1 cellular context compared by ENCODE assay signal in genomic region chr16:57185446-57185944, GRCh38.
TF ChIP-seq lines count a peak whose summit lies in the region.

No MANE protein-coding gene starts in this region.

TF ChIP-seq in K562, 482 proteins besides CTCF, POLR2A, EP300 and RAD21 (continued from another document and continues in another):
- TF ChIP-seq ATF6 (CRISPR knock-in tag; IDR thresholded peaks at IDR 0.05) (no peak; the same call in 1 of the 2 replicates), KDM4B (IDR thresholded peaks at IDR 0.05; ENCODE audit: borderline replicate concordance in 2 of 2, low read depth in 1 of 2) (0 out of 4 replicates have a peak, but pooled peaks of 1 of the 2 experiments have one; percentile 31), GTF2A2 (tag; IDR thresholded peaks at IDR 0.05) (no peak), ZNF707 (CRISPR knock-in tag; conservative IDR thresholded peaks at IDR 0.05) (no peak), KLF16 (IDR thresholded peaks at IDR 0.05) (no peak), ETV5 (CRISPR knock-in tag; IDR thresholded peaks at IDR 0.05; ENCODE audit: low read depth) (no peak), FOXJ3 (CRISPR knock-in tag; IDR thresholded peaks at IDR 0.05) (no peak), ZNF354B (CRISPR knock-in tag; IDR thresholded peaks at IDR 0.05) (no peak), DDX20 (tag; IDR thresholded peaks at IDR 0.05; ENCODE audit: low read depth) (no peak), DEAF1 (CRISPR knock-in tag; IDR thresholded peaks at IDR 0.05) (no peak), ZBTB49 (CRISPR knock-in tag; IDR thresholded peaks at IDR 0.05; ENCODE audit: borderline replicate concordance) (no peak), SREBF1 (IDR thresholded peaks at IDR 0.05; ENCODE audit: borderline replicate concordance, low read depth, low read length) (no peak), DPF2 (IDR thresholded peaks at IDR 0.05) (peak; percentile 26; the same call in 1 of the 2 replicates), NELFE (IDR thresholded peaks at IDR 0.05; ENCODE audit: insufficient read depth, insufficient read length) (no peak), ARID1B (IDR thresholded peaks at IDR 0.05) (no peak), MCM3 (IDR thresholded peaks at IDR 0.05) (no peak), ZNF24 (IDR thresholded peaks at IDR 0.05) (no peak), ELF2 (CRISPR knock-in tag; IDR thresholded peaks at IDR 0.05) (no peak), JUN (IDR thresholded peaks at IDR 0.05; ENCODE audit: borderline replicate concordance, low read depth, low read length) (no peak), JUN (CRISPR knock-in tag; IDR thresholded peaks at IDR 0.05; ENCODE audit: borderline replicate concordance) (no peak), ZEB2 (IDR thresholded peaks at IDR 0.05) (peak; percentile 49; the same call in 1 of the 2 replicates), EHMT2 (IDR thresholded peaks at IDR 0.05) (no peak), TEAD2 (tag; IDR thresholded peaks at IDR 0.05) (no peak), ZNF232 (CRISPR knock-in tag; IDR thresholded peaks at IDR 0.05) (no peak), RBM15 (IDR thresholded peaks at IDR 0.05; ENCODE audit: insufficient read depth, low read length) (no peak), TCF7L2 (IDR thresholded peaks at IDR 0.05; ENCODE audit: low read depth, low read length) (no peak), THRAP3 (IDR thresholded peaks at IDR 0.05; ENCODE audit: borderline replicate concordance) (no peak), BCOR (IDR thresholded peaks at IDR 0.05) (no peak), NR3C1 (CRISPR knock-in tag; IDR thresholded peaks at IDR 0.05) (no peak), SMARCC2 (IDR thresholded peaks at IDR 0.05; ENCODE audit: low read depth) (no peak), NR4A1 (CRISPR knock-in tag; IDR thresholded peaks at IDR 0.05) (no peak), NR4A1 (tag; IDR thresholded peaks at IDR 0.05) (no peak), ZNF140 (CRISPR knock-in tag; IDR thresholded peaks at IDR 0.05) (no peak), ZC3H8 (IDR thresholded peaks at IDR 0.05) (no peak), AFF4 (CRISPR knock-in tag; IDR thresholded peaks at IDR 0.05) (no peak), CCAR2 (IDR thresholded peaks at IDR 0.05; ENCODE audit: low read depth, low read length) (no peak), SMAD4 (CRISPR knock-in tag; conservative IDR thresholded peaks at IDR 0.05) (no peak), TFE3 (CRISPR knock-in tag; IDR thresholded peaks at IDR 0.05) (no peak), STAT6 (CRISPR knock-in tag; IDR thresholded peaks at IDR 0.05) (no peak), FOXJ2 (tag; IDR thresholded peaks at IDR 0.05) (no peak), ZNF318 (IDR thresholded peaks at IDR 0.05; ENCODE audit: borderline replicate concordance in 1 of 2, low read depth in 1 of 2) (no peak), RUNX1 (IDR thresholded peaks at IDR 0.05; ENCODE audit: low read depth) (no peak), NFATC3 (IDR thresholded peaks at IDR 0.05) (no peak), CHD4 (IDR thresholded peaks at IDR 0.05; ENCODE audit: insufficient read depth, insufficient replicate concordance, low read depth, low read length, poor library complexity, severe bottlenecking) (no peak), YBX1 (IDR thresholded peaks at IDR 0.05) (no peak), HDAC2 (IDR thresholded peaks at IDR 0.05) (peak; percentile 34; the same call in 1 of the 2 replicates)
